Comparison of ENCODE assay signal across 1 cellular context in the genomic region with DNA sequence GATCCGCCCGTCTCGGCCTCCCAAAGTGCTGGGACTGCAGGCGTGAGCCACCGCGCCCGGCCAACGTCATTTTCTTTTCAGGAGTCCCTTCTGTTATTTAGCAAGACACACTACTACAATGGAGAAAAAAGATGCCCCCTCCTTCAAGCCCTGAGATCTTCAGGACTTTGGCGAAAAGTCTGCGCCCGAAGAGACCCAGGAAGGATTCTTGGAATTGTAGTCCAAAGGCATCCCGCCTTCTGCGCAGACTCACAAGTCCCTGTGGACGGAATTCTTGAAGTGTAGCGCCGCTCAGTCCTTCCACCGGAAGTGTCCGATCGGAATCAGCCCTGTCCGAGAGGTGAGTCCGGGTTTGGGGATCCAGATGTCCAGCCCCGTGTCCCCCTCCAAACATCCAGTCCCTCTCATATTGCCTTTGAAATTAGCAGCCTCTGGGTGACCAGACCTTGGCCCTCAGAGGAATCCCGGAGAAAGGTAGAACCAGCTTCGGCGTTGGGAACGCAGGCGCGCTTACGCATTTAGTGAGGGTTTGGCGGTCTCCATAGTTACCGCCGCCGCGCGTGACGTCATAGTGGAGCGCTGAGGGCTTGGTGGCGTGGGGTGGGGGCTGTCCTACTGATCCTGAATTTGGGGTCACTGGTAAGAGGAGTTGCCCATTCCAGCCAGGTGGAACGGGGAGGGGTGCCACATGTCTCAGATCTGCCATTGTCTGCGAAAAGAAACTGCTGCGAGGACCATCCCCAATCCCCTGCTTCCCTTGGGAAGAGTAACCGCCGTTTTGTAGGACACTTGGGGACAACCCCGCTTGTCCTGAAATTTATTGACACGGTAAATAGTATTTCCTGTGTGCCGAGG.
TF ChIP-seq lines count a peak whose summit lies in the region.

No MANE protein-coding gene starts in this region.

TF ChIP-seq in liver, 16 proteins besides CTCF, POLR2A, EP300 and RAD21 (continued from another document):
- TF ChIP-seq, protein P1, sequence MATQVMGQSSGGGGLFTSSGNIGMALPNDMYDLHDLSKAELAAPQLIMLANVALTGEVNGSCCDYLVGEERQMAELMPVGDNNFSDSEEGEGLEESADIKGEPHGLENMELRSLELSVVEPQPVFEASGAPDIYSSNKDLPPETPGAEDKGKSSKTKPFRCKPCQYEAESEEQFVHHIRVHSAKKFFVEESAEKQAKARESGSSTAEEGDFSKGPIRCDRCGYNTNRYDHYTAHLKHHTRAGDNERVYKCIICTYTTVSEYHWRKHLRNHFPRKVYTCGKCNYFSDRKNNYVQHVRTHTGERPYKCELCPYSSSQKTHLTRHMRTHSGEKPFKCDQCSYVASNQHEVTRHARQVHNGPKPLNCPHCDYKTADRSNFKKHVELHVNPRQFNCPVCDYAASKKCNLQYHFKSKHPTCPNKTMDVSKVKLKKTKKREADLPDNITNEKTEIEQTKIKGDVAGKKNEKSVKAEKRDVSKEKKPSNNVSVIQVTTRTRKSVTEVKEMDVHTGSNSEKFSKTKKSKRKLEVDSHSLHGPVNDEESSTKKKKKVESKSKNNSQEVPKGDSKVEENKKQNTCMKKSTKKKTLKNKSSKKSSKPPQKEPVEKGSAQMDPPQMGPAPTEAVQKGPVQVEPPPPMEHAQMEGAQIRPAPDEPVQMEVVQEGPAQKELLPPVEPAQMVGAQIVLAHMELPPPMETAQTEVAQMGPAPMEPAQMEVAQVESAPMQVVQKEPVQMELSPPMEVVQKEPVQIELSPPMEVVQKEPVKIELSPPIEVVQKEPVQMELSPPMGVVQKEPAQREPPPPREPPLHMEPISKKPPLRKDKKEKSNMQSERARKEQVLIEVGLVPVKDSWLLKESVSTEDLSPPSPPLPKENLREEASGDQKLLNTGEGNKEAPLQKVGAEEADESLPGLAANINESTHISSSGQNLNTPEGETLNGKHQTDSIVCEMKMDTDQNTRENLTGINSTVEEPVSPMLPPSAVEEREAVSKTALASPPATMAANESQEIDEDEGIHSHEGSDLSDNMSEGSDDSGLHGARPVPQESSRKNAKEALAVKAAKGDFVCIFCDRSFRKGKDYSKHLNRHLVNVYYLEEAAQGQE (IDR thresholded peaks at IDR 0.05): no peak
- TF ChIP-seq EGR1 (IDR thresholded peaks at IDR 0.05; ENCODE audit: low read depth in 2 of 2): peak; percentile 23 to 34
